Comparison of ENCODE assay signal across 33 cellular contexts in genomic region chr4:19532120-19532848, GRCh38.
A peak's percentile ranks its signal among the peaks of the same experiment; 100 is the strongest.
DNase-seq lines count a peak whose midpoint lies in the region; ATAC-seq and TF ChIP-seq lines count a peak whose summit lies in the region.
"Had no signal": no experiment of that assay in that cellular context is flagged by ENCODE, and none has a peak within 500 bp of the region (broad histone marks: within the 10 kb centered on the region; RNA-seq: fewer than 3 reads in every experiment).

No MANE protein-coding gene starts in this region.

- 50 to 91% methylated on average over 1 to 4 of the region's 4 CpGs for WGBS in endodermal cell (ENCODE audit: insufficient coverage in 1 of 2, insufficient read length in 1 of 2), 2 experiments

- peak; percentile 18 for DNase-seq in EH (ENCODE audit: low read depth)
- DNase-seq in endodermal cell = no peak
- no peak for DNase-seq in middle frontal gyrus (ENCODE audit: extremely low spot score, low spot score)
- DNase-seq in MG63 = no peak
- no peak for DNase-seq in activated CD4-positive, alpha-beta T cell treated with anti-CD3 and anti-CD28 coated beads for 36 hours
- no peak for DNase-seq in ACHN
- DNase-seq: activated CD4-positive, alpha-beta T cell treated with anti-CD3 and anti-CD28 coated beads for 4 hours; activated naive CD4-positive, alpha-beta T cell treated with anti-CD3 and anti-CD28 coated beads, Interleukin-2, amount 10 ng/mL, durations not matched to agents 7 days and 5 days; amniotic stem cell; cortex of kidney; effector memory CD8-positive, alpha-beta T cell; H9; hippocampal formation; mucosa of descending colon; natural killer cell; NCI-H146; NCI-H2107; NCI-H446; NCI-H82; pancreas; right lobe of liver; stimulated activated CD4-positive, alpha-beta T cell treated with anti-CD3 and anti-CD28 coated beads, Interleukin-2, amount 100 ng/mL, for 48 hours; stomach; T1000; thyroid gland had no signal

- ATAC-seq in SK-N-SH treated with all-trans-retinoic acid at 6 μM for 48 hours = peak; percentile 100
- no peak for ATAC-seq in activated CD4-positive, alpha-beta T cell treated with anti-CD3 and anti-CD28 coated beads for 36 hours
- ATAC-seq: A549; activated T-helper 17 cell treated with anti-CD3 and anti-CD28 coated beads, Interleukin-2, amount 50 U/mL, for 72 hours; effector memory CD8-positive, alpha-beta T cell; gastroesophageal sphincter; mucosa of descending colon; natural killer cell; pancreas; right lobe of liver had no signal

- H3K27me3 Mint-ChIP-seq in endodermal cell (ENCODE audit: insufficient read depth) = no peaks in the 10 kb centered on the region
- no peaks in the 10 kb centered on the region for H3K27me3 Mint-ChIP-seq in activated CD4-positive, alpha-beta T cell treated with anti-CD3 and anti-CD28 coated beads for 36 hours
- H3K27me3 Mint-ChIP-seq: activated naive CD4-positive, alpha-beta T cell treated with anti-CD3 and anti-CD28 coated beads, Interleukin-2, amount 10 ng/mL, durations not matched to agents 7 days and 5 days; activated T-helper 17 cell treated with anti-CD3 and anti-CD28 coated beads, Interleukin-2, amount 50 U/mL, for 72 hours; effector memory CD8-positive, alpha-beta T cell had no signal

- H3K4me1 Mint-ChIP-seq in endodermal cell = no peaks in the 10 kb centered on the region
- no peaks in the 10 kb centered on the region for H3K4me1 Mint-ChIP-seq in activated CD4-positive, alpha-beta T cell treated with anti-CD3 and anti-CD28 coated beads for 36 hours
- H3K4me1 Mint-ChIP-seq: activated naive CD4-positive, alpha-beta T cell treated with anti-CD3 and anti-CD28 coated beads, Interleukin-2, amount 10 ng/mL, durations not matched to agents 7 days and 5 days; activated T-helper 17 cell treated with anti-CD3 and anti-CD28 coated beads, Interleukin-2, amount 50 U/mL, for 72 hours; H9; natural killer cell had no signal

- H3K36me3 ChIP-seq in endodermal cell (ENCODE audit: control insufficient read depth, insufficient read depth, low read length) = no peaks in the 10 kb centered on the region
- no peaks in the 10 kb centered on the region for H3K36me3 ChIP-seq in neuron (ENCODE audit: insufficient read depth, low read length)
- H3K36me3 ChIP-seq in MG63 = no peaks in the 10 kb centered on the region
- H3K36me3 ChIP-seq: gastroesophageal sphincter, pancreas, right lobe of liver, stomach, thyroid gland, vagina had no signal

- no peak overlapping the region for H3K9ac ChIP-seq in endodermal cell (ENCODE audit: extremely low read depth, low read length, poor library complexity, severe bottlenecking)

- CTCF ChIA-PET in activated CD4-positive, alpha-beta T cell treated with anti-CD3 and anti-CD28 coated beads for 36 hours (lab: Charles Lee) = no interaction called here

- in situ Hi-C loops in ACHN (cut with HindIII; ENCODE audit: low pct_ligation_motif_present, low pct_unique_long_range_greater_than_20kb, low sequenced_read_pairs) = no loop called here

- H2AFZ ChIP-seq in neuron (ENCODE audit: low read depth, low read length) = peak overlapping the region; percentile 10

- no peaks in the 10 kb centered on the region for H3K36me3 Mint-ChIP-seq in endodermal cell (ENCODE audit: low read depth)
- H3K36me3 Mint-ChIP-seq in activated CD4-positive, alpha-beta T cell treated with anti-CD3 and anti-CD28 coated beads for 36 hours (ENCODE audit: low read depth) = no peaks in the 10 kb centered on the region
- H3K36me3 Mint-ChIP-seq: activated naive CD4-positive, alpha-beta T cell treated with anti-CD3 and anti-CD28 coated beads, Interleukin-2, amount 10 ng/mL, durations not matched to agents 7 days and 5 days; natural killer cell had no signal

- POLR2A ChIA-PET in activated CD4-positive, alpha-beta T cell treated with anti-CD3 and anti-CD28 coated beads for 36 hours (lab: Charles Lee) = no interaction called here

- no peaks in the 10 kb centered on the region for H3K9me3 ChIP-seq in endodermal cell (ENCODE audit: control insufficient read depth, low read length)
- H3K9me3 ChIP-seq in neuron (ENCODE audit: low read length) = no peaks in the 10 kb centered on the region
- no peaks in the 10 kb centered on the region for H3K9me3 ChIP-seq in MG63
- H3K9me3 ChIP-seq: A549, mucosa of descending colon, pancreas, right lobe of liver, stomach, thyroid gland, vagina had no signal

- H3K4me3 Mint-ChIP-seq in endodermal cell = no peak overlapping the region
- H3K4me3 Mint-ChIP-seq in activated CD4-positive, alpha-beta T cell treated with anti-CD3 and anti-CD28 coated beads for 36 hours = no peak overlapping the region
- H3K4me3 Mint-ChIP-seq: activated naive CD4-positive, alpha-beta T cell treated with anti-CD3 and anti-CD28 coated beads, Interleukin-2, amount 10 ng/mL, durations not matched to agents 7 days and 5 days; activated T-helper 17 cell treated with anti-CD3 and anti-CD28 coated beads, Interleukin-2, amount 50 U/mL, for 72 hours; effector memory CD8-positive, alpha-beta T cell; H9; natural killer cell had no signal

- H3K27me3 ChIP-seq in endodermal cell (ENCODE audit: control insufficient read depth, insufficient read depth, low read length, poor library complexity, severe bottlenecking) (no peaks in the 10 kb centered on the region), neuron (ENCODE audit: insufficient read depth, low read length) (no peaks in the 10 kb centered on the region), MG63 (no peaks in the 10 kb centered on the region)
- H3K27me3 ChIP-seq: gastroesophageal sphincter, pancreas, right lobe of liver, stomach, thyroid gland, vagina had no signal

- no peaks in the 10 kb centered on the region for H3K9me3 Mint-ChIP-seq in endodermal cell
- H3K9me3 Mint-ChIP-seq in activated CD4-positive, alpha-beta T cell treated with anti-CD3 and anti-CD28 coated beads for 36 hours (ENCODE audit: low read depth) = peaks cover 5% of the 10 kb centered on the region
- H3K9me3 Mint-ChIP-seq: H9 had no signal

- H3K4me1 ChIP-seq in endodermal cell (ENCODE audit: control insufficient read depth, insufficient read depth, low read length) (no peaks in the 10 kb centered on the region), neuron (ENCODE audit: insufficient read depth, low read length) (peaks cover 22% of the 10 kb centered on the region)
- H3K4me1 ChIP-seq: A549, pancreas, right lobe of liver, stomach, thyroid gland, vagina had no signal

- H3K27ac ChIP-seq in endodermal cell (ENCODE audit: low read depth, low read length) = peak overlapping the region; percentile 59
- H3K27ac ChIP-seq: A549, gastroesophageal sphincter, pancreas, right lobe of liver, stomach, thyroid gland, vagina, VCaP had no signal

- no peak overlapping the region for H3K27ac Mint-ChIP-seq in endodermal cell
- no peak overlapping the region for H3K27ac Mint-ChIP-seq in activated CD4-positive, alpha-beta T cell treated with anti-CD3 and anti-CD28 coated beads for 36 hours
- H3K27ac Mint-ChIP-seq: activated naive CD4-positive, alpha-beta T cell treated with anti-CD3 and anti-CD28 coated beads, Interleukin-2, amount 10 ng/mL, durations not matched to agents 7 days and 5 days; activated T-helper 17 cell treated with anti-CD3 and anti-CD28 coated beads, Interleukin-2, amount 50 U/mL, for 72 hours; effector memory CD8-positive, alpha-beta T cell; H9; natural killer cell had no signal

- H3K4me3 ChIP-seq in endodermal cell (ENCODE audit: low read length) (no peak overlapping the region), neuron (ENCODE audit: low read length) (no peak overlapping the region), MG63 (no peak overlapping the region)
- H3K4me3 ChIP-seq: A549, gastroesophageal sphincter, lung, mucosa of descending colon, pancreas, right lobe of liver, stomach, thyroid gland, vagina had no signal

- intact Hi-C loops in activated CD4-positive, alpha-beta T cell treated with anti-CD3 and anti-CD28 coated beads for 36 hours (cut with DNase I, micrococcal nuclease) = no loop called here

- TF ChIP-seq CTCF in endodermal cell (conservative IDR thresholded peaks at IDR 0.05) = no peak

TF ChIP-seq in SK-N-SH treated with all-trans-retinoic acid at 6 μM for 48 hours, 23 proteins besides CTCF, POLR2A, EP300 and RAD21 (continues in another document):
- TF ChIP-seq PATZ1 (CRISPR knock-in tag; IDR thresholded peaks at IDR 0.05; ENCODE audit: borderline replicate concordance) = no peak
- no peak for TF ChIP-seq ISL1 (CRISPR knock-in tag; IDR thresholded peaks at IDR 0.05)
- no peak for TF ChIP-seq GLIS3 (CRISPR knock-in tag; IDR thresholded peaks at IDR 0.05)
- no peak for TF ChIP-seq OSR1 (CRISPR knock-in tag; IDR thresholded peaks at IDR 0.05)
- no peak for TF ChIP-seq POU6F1 (CRISPR knock-in tag; IDR thresholded peaks at IDR 0.05; ENCODE audit: borderline replicate concordance, low read depth)
- no peak for TF ChIP-seq SNAI2 (CRISPR knock-in tag; IDR thresholded peaks at IDR 0.05)
- no peak for TF ChIP-seq ARNTL (CRISPR knock-in tag; IDR thresholded peaks at IDR 0.05; ENCODE audit: borderline replicate concordance, low read depth)
- TF ChIP-seq TCF4 (CRISPR knock-in tag; IDR thresholded peaks at IDR 0.05; ENCODE audit: borderline replicate concordance) = no peak
